In genomic region chr14:22885975-22886374, GRCh38 we compare ENCODE assay signal across 1 cellular context.
TF ChIP-seq lines count a peak whose summit lies in the region.

No MANE protein-coding gene starts in this region.

TF ChIP-seq in K562, 482 proteins besides CTCF, POLR2A, EP300 and RAD21:
- TF ChIP-seq BRD9 (IDR thresholded peaks at IDR 0.05; ENCODE audit: low read depth, partially characterized antibody) = no peak
- TF ChIP-seq ZC3H11A (IDR thresholded peaks at IDR 0.05; ENCODE audit: low read depth, low read length) = no peak
- no peak for TF ChIP-seq ZNF431 (CRISPR knock-in tag; IDR thresholded peaks at IDR 0.05)
- TF ChIP-seq POLR3G (IDR thresholded peaks at IDR 0.05; ENCODE audit: extremely low read depth, insufficient read length, insufficient replicate concordance) = no peak
